In genomic region chr12:96265836-96266235, GRCh38 we compare ENCODE assay signal across 23 cellular contexts.
A peak's percentile ranks its signal among the peaks of the same experiment; 100 is the strongest.
DNase-seq lines count a peak whose midpoint lies in the region; ATAC-seq and TF ChIP-seq lines count a peak whose summit lies in the region.
"Had no signal": no experiment of that assay in that cellular context is flagged by ENCODE, and none has a peak within 500 bp of the region (broad histone marks: within the 10 kb centered on the region; RNA-seq: fewer than 3 reads in every experiment).

No MANE protein-coding gene starts in this region.

- H3K9me3 Mint-ChIP-seq in CD4-positive, CD25-positive, alpha-beta regulatory T cell: no peaks in the 10 kb centered on the region
- no peaks in the 10 kb centered on the region for H3K9me3 Mint-ChIP-seq in endothelial cell (ENCODE audit: unreplicated experiment)

- no TSS peak for BruUV-seq in PC-9 (replicated peaks; lab: Mats Ljungman, UMichigan)

- H4K20me1 ChIP-seq in PC-9 (ENCODE audit: insufficient read depth): peaks cover 13% of the 10 kb centered on the region; the same call in 1 of the 2 replicates

- peaks cover 15% of the 10 kb centered on the region for H3K79me2 ChIP-seq in ACC112 (ENCODE audit: control insufficient read depth, insufficient read depth, low read length, unreplicated experiment)
- 0 out of 2 replicates have a peak, but pooled peaks cover 4% of the 10 kb centered on the region for H3K79me2 ChIP-seq in PC-9 (ENCODE audit: low read depth)

- no peak overlapping the region for H2AFZ ChIP-seq in ACC112 (ENCODE audit: low read length, unreplicated experiment)
- no peak overlapping the region for H2AFZ ChIP-seq in PC-9

- no peaks in the 10 kb centered on the region for H3K27me3 Mint-ChIP-seq in CD4-positive, CD25-positive, alpha-beta regulatory T cell
- H3K27me3 Mint-ChIP-seq in endothelial cell (ENCODE audit: unreplicated experiment): peaks cover 39% of the 10 kb centered on the region

- H3K36me3 Mint-ChIP-seq in CD4-positive, CD25-positive, alpha-beta regulatory T cell: peaks cover 37% of the 10 kb centered on the region
- peaks cover 53% of the 10 kb centered on the region for H3K36me3 Mint-ChIP-seq in endothelial cell (ENCODE audit: low read depth, unreplicated experiment)

- TF ChIP-seq CTCF in PC-9 (conservative IDR thresholded peaks at IDR 0.05): no peak
- TF ChIP-seq CTCF in endothelial cell (IDR thresholded peaks at IDR 0.05; ENCODE audit: unreplicated experiment): no peak

- H3K4me3 ChIP-seq in ACC112 (ENCODE audit: low read depth, low read length) (no peak overlapping the region), PC-9 (no peak overlapping the region)
- H3K4me3 ChIP-seq in CD4-positive, CD25-positive, alpha-beta regulatory T cell (ENCODE audit: low read depth, low read length): no peak overlapping the region
- H3K4me3 ChIP-seq: BLaER1 treated with 17β-estradiol and CSF1 and Interleukin-3, amounts not matched to agents 10 nM and 100 nM; Peyer's patch; SJSA1 had no signal

- no peaks in the 10 kb centered on the region for H3K9me2 ChIP-seq in PC-9 (ENCODE audit: insufficient read depth)

- no peaks in the 10 kb centered on the region for H3K27me3 ChIP-seq in ACC112 (ENCODE audit: insufficient read depth, low read length)
- H3K27me3 ChIP-seq in CD4-positive, CD25-positive, alpha-beta regulatory T cell (ENCODE audit: control insufficient read depth, insufficient read depth, low read length): no peaks in the 10 kb centered on the region
- H3K27me3 ChIP-seq in PC-9 (ENCODE audit: insufficient read depth, low read depth): no peaks in the 10 kb centered on the region
- H3K27me3 ChIP-seq: BLaER1 treated with 17β-estradiol and CSF1 and Interleukin-3, amounts not matched to agents 10 nM and 100 nM; Peyer's patch; SJSA1 had no signal

- no peak for ATAC-seq in CD4-positive, CD25-positive, alpha-beta regulatory T cell (ENCODE audit: low read depth in 2 of 2)
- ATAC-seq in GM21619 (IDR thresholded peaks at IDR 0.05; ENCODE audit: unreplicated experiment): no peak
- ATAC-seq: Right ventricle myocardium inferior had no signal

- H3K27ac ChIP-seq in ACC112 (ENCODE audit: low read depth, low read length) (peak overlapping the region; percentile 13), PC-9 (peak overlapping the region; percentile 28; the same call in 1 of the 2 replicates)
- H3K27ac ChIP-seq in CD4-positive, CD25-positive, alpha-beta regulatory T cell (ENCODE audit: insufficient read depth, low read length, poor library complexity, severe bottlenecking): peak overlapping the region; percentile 36
- H3K27ac ChIP-seq: BLaER1 treated with 17β-estradiol and CSF1 and Interleukin-3, amounts not matched to agents 10 nM and 100 nM; Peyer's patch; SJSA1 had no signal

- peak overlapping the region in 1 of 3 donors; percentile 14 for H3K27ac Mint-ChIP-seq in CD4-positive, CD25-positive, alpha-beta regulatory T cell
- H3K27ac Mint-ChIP-seq in endothelial cell (ENCODE audit: unreplicated experiment): no peak overlapping the region

- H3K4me1 ChIP-seq in ACC112 (ENCODE audit: control insufficient read depth, insufficient read depth, low read length, unreplicated experiment): peaks cover 3% of the 10 kb centered on the region
- no peaks in the 10 kb centered on the region for H3K4me1 ChIP-seq in CD4-positive, CD25-positive, alpha-beta regulatory T cell (ENCODE audit: control insufficient read depth, insufficient read depth, low read length, poor library complexity, severe bottlenecking)
- H3K4me1 ChIP-seq in PC-9 (replicated peaks; ENCODE audit: insufficient read depth): no peaks in the 10 kb centered on the region
- H3K4me1 ChIP-seq: BLaER1 treated with 17β-estradiol and CSF1 and Interleukin-3, amounts not matched to agents 10 nM and 100 nM; Peyer's patch had no signal

- CTCF ChIA-PET in PC-9 (lab: Charles Lee): interaction anchor here (0.5 kb wide), 1 partner anchor 224 kb away, joined by 3 read pairs; the partner anchor contains the start of gene CFAP54

- intact Hi-C loops in PC-9 (cut with micrococcal nuclease; ENCODE audit: unreplicated experiment): loop anchor here (5.0 kb wide), 1 partner anchor 251 kb away; no protein-coding TSS in a partner anchor

- DNase-seq in CD4-positive, CD25-positive, alpha-beta regulatory T cell: no peak
- no peak for DNase-seq in PC-9
- no peak for DNase-seq in endothelial cell (ENCODE audit: low spot score)
- no peak for DNase-seq in central memory CD4-positive, alpha-beta T cell
- DNase-seq in KG1 (lab: John Stamatoyannopoulos, UW): no peak
- DNase-seq in SW480 (ENCODE audit: low spot score): no peak
- DNase-seq: DMS53, GF-D8, H7, MM.1S, NCI-H1092, NCI-H146, NCI-H2029 treated with DMSO at 0.1 percent for 48 hours, NCI-H2171, NCI-H345, NCI-H524, NCI-H82, Peyer's patch had no signal

- no peak overlapping the region for H3K4me3 Mint-ChIP-seq in CD4-positive, CD25-positive, alpha-beta regulatory T cell
- H3K4me3 Mint-ChIP-seq in endothelial cell (ENCODE audit: unreplicated experiment): peak overlapping the region; percentile 47

- H3F3A ChIP-seq in PC-9 (ENCODE audit: insufficient read depth, low read depth): peaks cover 64% of the 10 kb centered on the region

- H3K4me2 ChIP-seq in PC-9: no peak overlapping the region
- H3K4me2 ChIP-seq: BLaER1 treated with 17β-estradiol and CSF1 and Interleukin-3, amounts not matched to agents 10 nM and 100 nM had no signal

- POLR2A ChIA-PET in PC-9 (lab: Charles Lee; ENCODE audit: unreplicated experiment): no interaction called here

- no peaks in the 10 kb centered on the region for H3K9me3 ChIP-seq in CD4-positive, CD25-positive, alpha-beta regulatory T cell (ENCODE audit: control insufficient read depth in 2 of 2, low read length in 2 of 2)
- no peaks in the 10 kb centered on the region for H3K9me3 ChIP-seq in PC-9 (ENCODE audit: insufficient read depth, low read depth)
- H3K9me3 ChIP-seq: BLaER1 treated with 17β-estradiol and CSF1 and Interleukin-3, amounts not matched to agents 10 nM and 100 nM; Peyer's patch; SJSA1 had no signal

- H3K36me3 ChIP-seq in ACC112 (ENCODE audit: insufficient read depth, low read length): peaks cover 34% of the 10 kb centered on the region
- H3K36me3 ChIP-seq in CD4-positive, CD25-positive, alpha-beta regulatory T cell (ENCODE audit: control insufficient read depth, insufficient read depth, low read length): peaks cover 68% of the 10 kb centered on the region
- peaks cover 38% of the 10 kb centered on the region for H3K36me3 ChIP-seq in PC-9 (ENCODE audit: low read depth)

- H3K4me1 Mint-ChIP-seq in CD4-positive, CD25-positive, alpha-beta regulatory T cell: peaks cover 27 to 33% (median 29%) of the 10 kb centered on the region in 4 donors
- peaks cover 24% of the 10 kb centered on the region for H3K4me1 Mint-ChIP-seq in endothelial cell (ENCODE audit: unreplicated experiment)
